1 cellular context compared by ENCODE assay signal in the genomic region with DNA sequence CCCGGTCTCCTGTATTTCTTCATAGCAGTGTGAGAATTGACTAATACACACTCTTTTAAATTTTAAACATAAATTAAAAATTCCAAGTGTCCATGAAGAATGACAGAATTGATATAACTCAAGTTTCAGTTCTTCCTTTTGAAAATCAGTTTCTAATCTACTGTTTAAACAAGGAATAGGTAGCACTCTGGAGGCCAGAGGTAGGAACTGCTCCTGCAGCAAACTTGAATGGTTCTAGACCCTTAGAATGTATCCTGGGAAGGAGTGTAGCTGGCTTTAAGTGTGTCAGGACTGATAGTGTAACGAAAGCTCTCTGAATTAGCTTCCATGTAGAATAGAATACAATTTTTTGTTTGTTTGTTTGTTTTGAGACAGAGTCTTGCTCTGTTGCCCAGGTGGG.
TF ChIP-seq lines count a peak whose summit lies in the region.

No MANE protein-coding gene starts in this region.

TF ChIP-seq in GM23338, 12 proteins besides CTCF, POLR2A, EP300 and RAD21 (continued from another document):
- TF ChIP-seq POLR2AphosphoS5 (IDR thresholded peaks at IDR 0.05; ENCODE audit: low read depth), result no peak
TF ChIP-seq in GM23338: peak in this region for 0.
